Comparison of ENCODE assay signal across 14 cellular contexts in genomic region chrX:11446951-11447350, GRCh38.
DNase-seq lines count a peak whose midpoint lies in the region; ATAC-seq and TF ChIP-seq lines count a peak whose summit lies in the region.
"Had no signal": no experiment of that assay in that cellular context is flagged by ENCODE, and none has a peak within 500 bp of the region (broad histone marks: within the 10 kb centered on the region; RNA-seq: fewer than 3 reads in every experiment).

No MANE protein-coding gene starts in this region.

- H2BK120ac ChIP-seq in IMR-90 (ENCODE audit: low read depth, low read length): no peak overlapping the region

- CTCF ChIA-PET in IMR-90 (lab: Yijun Ruan, JAX): interaction anchor here (0.7 kb wide), 1 partner anchor 1005 kb away, joined by 3 read pairs; no protein-coding TSS in a partner anchor

- no peak overlapping the region for H3K23ac ChIP-seq in IMR-90 (ENCODE audit: low read depth, low read length)

- no peaks in the 10 kb centered on the region for H3K79me2 ChIP-seq in hepatocyte

- no peak overlapping the region for H4K8ac ChIP-seq in IMR-90 (ENCODE audit: low read depth in 2 of 2, low read length in 2 of 2)

- H2AFZ ChIP-seq in IMR-90 (replicated peaks; ENCODE audit: low read length, poor library complexity) (no peak overlapping the region), hepatocyte (no peak overlapping the region)
- H2AFZ ChIP-seq: PC-9 had no signal

- peak overlapping the region; percentile 38; the same call in 1 of the 2 replicates for H3K18ac ChIP-seq in IMR-90 (ENCODE audit: low read depth, low read length)

- no peak for TF ChIP-seq CTCF in IMR-90 (conservative IDR thresholded peaks at IDR 0.05; ENCODE audit: low read depth, low read length)
- TF ChIP-seq CTCF in coronary artery (IDR thresholded peaks at IDR 0.05): no peak
- no peak for TF ChIP-seq CTCF in hepatocyte (IDR thresholded peaks at IDR 0.05; ENCODE audit: poor library complexity)
- TF ChIP-seq CTCF in thoracic aorta (IDR thresholded peaks at IDR 0.05): no peak

- H3K27me3 ChIP-seq in IMR-90 (ENCODE audit: control insufficient read depth, insufficient read depth, low read length): no peaks in the 10 kb centered on the region
- H3K27me3 ChIP-seq in hepatocyte: no peaks in the 10 kb centered on the region
- no peaks in the 10 kb centered on the region for H3K27me3 ChIP-seq in thoracic aorta (replicated peaks; ENCODE audit: insufficient read depth)

- TF ChIP-seq POLR2A in IMR-90 (IDR thresholded peaks at IDR 0.05; ENCODE audit: low read depth, low read length): no peak

- H2BK5ac ChIP-seq in IMR-90 (ENCODE audit: low read depth, low read length, poor library complexity, severe bottlenecking): peak overlapping the region; percentile 13

- peak; percentile 35 for DNase-seq in IMR-90
- DNase-seq in coronary artery (ENCODE audit: low spot score): no peak
- DNase-seq in hepatocyte (ENCODE audit: low spot score): no peak
- DNase-seq in thoracic aorta (ENCODE audit: low spot score): no peak
- DNase-seq in activated CD8-positive, alpha-beta memory T cell treated with anti-CD3 and anti-CD28 coated beads for 24 hours: no peak
- no peak for DNase-seq in NOMO-1 (lab: John Stamatoyannopoulos, UW; ENCODE audit: unreplicated experiment in 2 of 2)
- DNase-seq in sciatic nerve (ENCODE audit: low spot score): no peak
- DNase-seq in SHP77 treated with DMSO at 0.1 percent for 48 hours (lab: John Stamatoyannopoulos, UW): no peak
- DNase-seq: Kasumi-1, NCI-H1436 treated with DMSO at 0.1 percent for 48 hours, NCI-H345, PC-9 had no signal

- WGBS in IMR-90 (ENCODE audit: extremely low coverage in 2 of 2, insufficient read length in 1 of 2), 2 experiments: no CpG with 5 or more reads among the region's 4 CpGs
- 61% methylated on average over 4 of the region's 4 CpGs for WGBS in hepatocyte (ENCODE audit: low lambda C conversion rate, missing lambda C conversion rate)

- no peak overlapping the region for H3K14ac ChIP-seq in IMR-90 (replicated peaks; ENCODE audit: low read depth, low read length)

- no peak overlapping the region for H3K56ac ChIP-seq in IMR-90 (ENCODE audit: extremely low read depth, insufficient read depth, low read length)

- no peak for TF ChIP-seq RAD21 in IMR-90 (IDR thresholded peaks at IDR 0.05; ENCODE audit: low read length)

- POLR2A ChIA-PET in IMR-90 (lab: Charles Lee; ENCODE audit: unreplicated experiment): no interaction called here

- H3K9me1 ChIP-seq in IMR-90 (ENCODE audit: insufficient read depth, low read length): 0 out of 2 replicates have a peak, but pooled peaks cover 2% of the 10 kb centered on the region

- H3K9ac ChIP-seq in IMR-90 (ENCODE audit: low read depth, low read length): no peak overlapping the region
- H3K9ac ChIP-seq: BLaER1 had no signal

- no peak for ATAC-seq in IMR-90 (ENCODE audit: low read depth)
- no peak for ATAC-seq in thoracic aorta (ENCODE audit: insufficient number of reproducible peaks, low FRiP score, low read depth)
- no peak for ATAC-seq in sciatic nerve

- H4K5ac ChIP-seq in IMR-90 (ENCODE audit: low read depth, low read length): no peak overlapping the region

- no peaks in the 10 kb centered on the region for H3K36me3 ChIP-seq in IMR-90 (ENCODE audit: control insufficient read depth, insufficient read depth, low read length)
- H3K36me3 ChIP-seq in hepatocyte (replicated peaks; ENCODE audit: insufficient read depth, low read depth): no peaks in the 10 kb centered on the region
- H3K36me3 ChIP-seq in thoracic aorta: no peaks in the 10 kb centered on the region
- H3K36me3 ChIP-seq: BLaER1, HAP-1 had no signal

- in situ Hi-C loops in IMR-90 (cut with MboI; ENCODE audit: low sequenced_read_pairs): no loop called here

- H4K20me1 ChIP-seq in IMR-90 (ENCODE audit: insufficient read depth, low read length) (no peaks in the 10 kb centered on the region), hepatocyte (ENCODE audit: insufficient read depth, poor library complexity, severe bottlenecking) (no peaks in the 10 kb centered on the region)
- H4K20me1 ChIP-seq: BLaER1 had no signal

- H3K4me2 ChIP-seq in IMR-90 (ENCODE audit: low read depth, low read length): no peak overlapping the region
- H3K4me2 ChIP-seq in hepatocyte: no peak overlapping the region
- H3K4me2 ChIP-seq: BLaER1, PC-9 had no signal

- H2BK15ac ChIP-seq in IMR-90 (ENCODE audit: low read depth, low read length): no peak overlapping the region

- no peak overlapping the region for H3K4me3 ChIP-seq in IMR-90 (ENCODE audit: insufficient read depth, low read depth, low read length)
- no peak overlapping the region for H3K4me3 ChIP-seq in coronary artery
- H3K4me3 ChIP-seq in hepatocyte: no peak overlapping the region
- no peak overlapping the region for H3K4me3 ChIP-seq in thoracic aorta
- H3K4me3 ChIP-seq: BLaER1, HAP-1, PC-9 had no signal

- H3K9me3 ChIP-seq in IMR-90 (ENCODE audit: control insufficient read depth, insufficient read depth, low read length) (no peaks in the 10 kb centered on the region), hepatocyte (ENCODE audit: low read depth) (no peaks in the 10 kb centered on the region), thoracic aorta (no peaks in the 10 kb centered on the region)
- H3K9me3 ChIP-seq: HAP-1 had no signal

- no peaks in the 10 kb centered on the region for H3K9me2 ChIP-seq in hepatocyte (replicated peaks; ENCODE audit: insufficient read depth)

- dilution Hi-C loops in IMR-90 (cut with HindIII; ENCODE audit: low sequenced_read_pairs, unreplicated experiment): no loop called here

- H3K27ac ChIP-seq in IMR-90 (ENCODE audit: insufficient read depth, low read length) (no peak overlapping the region), coronary artery (peak overlapping the region; percentile 59 to 83), hepatocyte (peak overlapping the region; percentile 9), thoracic aorta (peak overlapping the region; percentile 61 to 72)
- H3K27ac ChIP-seq: BLaER1, PC-9 had no signal

- BruUV-seq in IMR-90 (replicated peaks; lab: Mats Ljungman, UMichigan): no TSS peak

- peak overlapping the region; percentile 85; the same call in 1 of the 2 replicates for H2BK20ac ChIP-seq in IMR-90 (ENCODE audit: low read depth, low read length)

- H2AK5ac ChIP-seq in IMR-90 (ENCODE audit: low read depth, low read length): no peak overlapping the region

- H3K4me1 ChIP-seq in IMR-90 (ENCODE audit: control insufficient read depth, insufficient read depth, low read length): peaks cover 7% of the 10 kb centered on the region
- H3K4me1 ChIP-seq in hepatocyte (ENCODE audit: insufficient read depth): no peaks in the 10 kb centered on the region
- peaks cover 9 to 44% of the 10 kb centered on the region in 2 donors for H3K4me1 ChIP-seq in thoracic aorta (ENCODE audit: control insufficient read depth in 1 of 2, low read depth in 2 of 2)
- H3K4me1 ChIP-seq: HAP-1 had no signal

- H3K4ac ChIP-seq in IMR-90 (ENCODE audit: low read depth, low read length): peak overlapping the region; percentile 54; the same call in 1 of the 2 replicates

- no peak overlapping the region for H2AK9ac ChIP-seq in IMR-90 (replicated peaks; ENCODE audit: low read depth, low read length, poor library complexity)

- H3K79me1 ChIP-seq in IMR-90 (ENCODE audit: low read depth in 1 of 2, low read length in 2 of 2): no peaks in the 10 kb centered on the region

- H4K91ac ChIP-seq in IMR-90 (ENCODE audit: insufficient read depth, low read depth, low read length): no peak overlapping the region

- intact Hi-C loops in IMR-90 (cut with micrococcal nuclease) (no loop called here), sciatic nerve (cut with DNase I) (no loop called here)

TF ChIP-seq in IMR-90, 13 proteins besides CTCF, POLR2A, EP300 and RAD21:
- TF ChIP-seq SMC3 (IDR thresholded peaks at IDR 0.05; ENCODE audit: low read depth, low read length): no peak
- no peak for TF ChIP-seq NFE2L2 (IDR thresholded peaks at IDR 0.05; ENCODE audit: low read depth, low read length)
- TF ChIP-seq CHD1 (IDR thresholded peaks at IDR 0.05; ENCODE audit: low read depth, low read length): no peak
- no peak for TF ChIP-seq FOS (IDR thresholded peaks at IDR 0.05; ENCODE audit: low read depth, low read length)
- TF ChIP-seq CEBPB (IDR thresholded peaks at IDR 0.05; ENCODE audit: low read depth, low read length): no peak
- no peak for TF ChIP-seq RFX5 (IDR thresholded peaks at IDR 0.05; ENCODE audit: low read depth, low read length)
